Comparison of ENCODE assay signal across 11 cellular contexts in the genomic region with DNA sequence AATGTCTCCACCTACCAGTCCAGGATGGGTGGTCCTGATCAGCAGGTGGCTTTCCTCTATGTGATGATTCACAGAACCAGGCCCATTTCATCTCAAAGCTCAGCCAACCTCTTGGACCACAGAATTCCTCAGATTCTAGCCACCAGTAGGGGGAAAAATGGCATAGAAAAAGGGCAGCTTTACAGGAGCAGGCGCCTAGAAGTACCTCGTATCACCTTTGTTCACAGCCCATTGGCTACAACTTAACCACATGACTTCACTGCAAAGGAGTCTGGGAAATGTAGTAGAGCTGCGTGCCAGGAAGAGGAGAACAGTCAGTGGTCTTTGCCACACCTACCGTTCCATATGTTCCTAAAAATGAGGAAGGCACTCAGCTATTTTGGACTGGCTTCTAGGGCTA.
DNase-seq lines count a peak whose midpoint lies in the region; ATAC-seq, FAIRE-seq and TF ChIP-seq lines count a peak whose summit lies in the region.
"Had no signal": no experiment of that assay in that cellular context is flagged by ENCODE, and none has a peak within 500 bp of the region (broad histone marks: within the 10 kb centered on the region; RNA-seq: fewer than 3 reads in every experiment).

No MANE protein-coding gene starts in this region.

- ATAC-seq in GM18511 (IDR thresholded peaks at IDR 0.05; ENCODE audit: unreplicated experiment) (peak; percentile 59), GM23338 (peak; percentile 98)
- ATAC-seq in activated naive CD8-positive, alpha-beta T cell treated with anti-CD3 and anti-CD28 coated beads, Interleukin-2, amount 50 U/mL, for 24 hours = no peak

- no peak overlapping the region for H3K4ac ChIP-seq in H1 (replicated peaks; ENCODE audit: insufficient read length, low read depth, low read length)

- H2AFZ ChIP-seq in GM23338 = no peak overlapping the region
- no peak overlapping the region for H2AFZ ChIP-seq in H1 (ENCODE audit: low read length)

- POLR2A ChIA-PET in H1 (lab: Charles Lee; ENCODE audit: partially characterized antibody) = interaction anchor here (3.4 kb wide), 1 partner anchor 13 kb away, joined by 19 read pairs; no protein-coding TSS in a partner anchor

- no peak overlapping the region for H2BK120ac ChIP-seq in H1 (replicated peaks; ENCODE audit: low read depth, low read length)

- CTCF ChIA-PET in H1 (lab: Charles Lee; ENCODE audit: partially characterized antibody) = interaction anchor here (0.6 to 2.6 kb wide), 11 partner anchors 9 to 489 kb away, joined by 3 to 21 read pairs (median 4); no protein-coding TSS in a partner anchor

- no peak overlapping the region for H2BK5ac ChIP-seq in H1 (ENCODE audit: low read depth, low read length)

- no peak for TF ChIP-seq EP300 in H1 (IDR thresholded peaks at IDR 0.05; ENCODE audit: borderline replicate concordance in 1 of 2, low read depth in 2 of 2, low read length in 2 of 2)

- H4K5ac ChIP-seq in H1 (ENCODE audit: insufficient read length, low read depth, low read length) = no peak overlapping the region

- H3K27me3 Mint-ChIP-seq in GM23338 (ENCODE audit: insufficient read depth, low read depth, poor library complexity) = peaks cover 2% of the 10 kb centered on the region
- H3K27me3 Mint-ChIP-seq in activated naive CD8-positive, alpha-beta T cell treated with anti-CD3 and anti-CD28 coated beads, Interleukin-2, amount 50 U/mL, for 24 hours = peaks cover 5% of the 10 kb centered on the region

- no peak overlapping the region for H3K9ac ChIP-seq in H1 (replicated peaks in 1 of 4; ENCODE audit: extremely low read depth in 1 of 4, low read depth in 3 of 4, low read length in 3 of 4)

- H4K20me1 ChIP-seq in GM23338 (replicated peaks; ENCODE audit: insufficient read depth) (no peaks in the 10 kb centered on the region), H1 (replicated peaks in 1 of 2; ENCODE audit: control insufficient read depth in 1 of 2, insufficient read depth in 2 of 2, low read length in 2 of 2) (no peaks in the 10 kb centered on the region)

- H3K27me3 ChIP-seq in GM23338 (ENCODE audit: insufficient read depth) (no peaks in the 10 kb centered on the region), H1 (replicated peaks in 1 of 4; ENCODE audit: control insufficient read depth in 3 of 4, extremely low read depth in 1 of 4, insufficient read depth in 3 of 4, low read length in 3 of 4) (no peaks in the 10 kb centered on the region)
- H3K27me3 ChIP-seq: SJCRH30 had no signal

- no peaks in the 10 kb centered on the region for H3K79me1 ChIP-seq in H1 (ENCODE audit: low read depth, low read length)

- TF ChIP-seq CTCF in GM23338 (conservative IDR thresholded peaks at IDR 0.05; ENCODE audit: low read depth in 2 of 2) (peak; percentile 44 to 48), H1 (IDR thresholded peaks at IDR 0.05; ENCODE audit: control extremely low read depth in 1 of 3, insufficient read depth in 1 of 3, low read depth in 1 of 3, low read length in 3 of 3) (peak in 2 of 3 experiments; percentile 36 to 53; a peak in 2 of 4 replicates)

- H4K8ac ChIP-seq in H1 (ENCODE audit: extremely low read depth, insufficient read depth, low read length) = no peak overlapping the region

- no peak overlapping the region for H3K23ac ChIP-seq in H1 (ENCODE audit: insufficient read length)

- H3K4me3 ChIP-seq in GM23338 (no peak overlapping the region), H1 (ENCODE audit: extremely low read depth in 1 of 4, insufficient read depth in 2 of 4, low read depth in 3 of 4, low read length in 4 of 4) (no peak overlapping the region)
- no peak overlapping the region for H3K4me3 ChIP-seq in Jurkat, Clone E6-1 (ENCODE audit: low read length)
- H3K4me3 ChIP-seq: SJCRH30, smooth muscle cell had no signal

- 67% methylated on average over 4 of the region's 4 CpGs; no CpG with 5 or more reads in 1 of the 2 experiments for WGBS in H1 (ENCODE audit: extremely low coverage in 1 of 2, insufficient coverage in 1 of 2, insufficient read length in 1 of 2, insufficient replicate concordance in 2 of 2, low coverage in 1 of 2, low lambda C conversion rate in 2 of 2, missing lambda C conversion rate in 1 of 2), 2 experiments

- no peak for TF ChIP-seq POLR2A in H1 (IDR thresholded peaks at IDR 0.05; ENCODE audit: control extremely low read depth in 1 of 2, low read depth in 2 of 2, low read length in 2 of 2)

- H3K27ac Mint-ChIP-seq in GM23338 = no peak overlapping the region
- no peak overlapping the region for H3K27ac Mint-ChIP-seq in activated naive CD8-positive, alpha-beta T cell treated with anti-CD3 and anti-CD28 coated beads, Interleukin-2, amount 50 U/mL, for 24 hours

- FAIRE-seq in H1 (lab: Jason Lieb, UNC) = peak; percentile 98

- H3K4me2 ChIP-seq in GM23338 (no peak overlapping the region), H1 (ENCODE audit: insufficient read depth in 1 of 2, low read depth in 2 of 2, low read length in 2 of 2) (no peak overlapping the region)
- H3K4me2 ChIP-seq: smooth muscle cell had no signal

- H3K36me3 Mint-ChIP-seq in GM23338 (ENCODE audit: low read depth) = no peaks in the 10 kb centered on the region
- H3K36me3 Mint-ChIP-seq in activated naive CD8-positive, alpha-beta T cell treated with anti-CD3 and anti-CD28 coated beads, Interleukin-2, amount 50 U/mL, for 24 hours (ENCODE audit: low read depth) = no peaks in the 10 kb centered on the region

- H2AK5ac ChIP-seq in H1 (ENCODE audit: low read depth, low read length) = no peak overlapping the region

- H3K18ac ChIP-seq in H1 (ENCODE audit: extremely low read depth, low read length) = no peak overlapping the region

- H3K27ac ChIP-seq in GM23338 (ENCODE audit: low read depth) = 0 out of 2 replicates have a peak overlapping the region, but pooled peaks have one; percentile 0
- H3K27ac ChIP-seq in H1 (ENCODE audit: low read depth, low read length) = no peak overlapping the region
- H3K27ac ChIP-seq: SJCRH30 had no signal

- peak; percentile 14 to 32; a peak in 2 of 4 replicates for TF ChIP-seq RAD21 in H1 (IDR thresholded peaks at IDR 0.05 in 1 of 2, conservative IDR thresholded peaks at IDR 0.05 in 1 of 2; ENCODE audit: low read depth in 2 of 2, low read length in 2 of 2)

- no peaks in the 10 kb centered on the region for H3F3A ChIP-seq in GM23338 (replicated peaks; ENCODE audit: low read depth)

- H3K9me2 ChIP-seq in GM23338 (ENCODE audit: insufficient read depth) = no peaks in the 10 kb centered on the region

- H3K4me1 ChIP-seq in GM23338 (ENCODE audit: insufficient read depth) (peaks cover 20% of the 10 kb centered on the region), H1 (replicated peaks in 1 of 4; ENCODE audit: control insufficient read depth in 3 of 4, insufficient read depth in 4 of 4, low read length in 3 of 4) (peaks cover 0 to 10% (median 3%) of the 10 kb centered on the region in 4 experiments; a peak in 3 of 7 replicates)

- H2BK20ac ChIP-seq in H1 (ENCODE audit: low read length) = no peak overlapping the region

- H3K79me2 ChIP-seq in GM23338 (replicated peaks; ENCODE audit: insufficient read depth) (no peaks in the 10 kb centered on the region), H1 (ENCODE audit: control insufficient read depth in 1 of 2, insufficient read depth in 2 of 2, low read length in 2 of 2) (no peaks in the 10 kb centered on the region)

- no peak overlapping the region for H2BK12ac ChIP-seq in H1 (ENCODE audit: low read depth, low read length)

- no peak overlapping the region for H2BK15ac ChIP-seq in H1 (ENCODE audit: low read length)

- H3K36me3 ChIP-seq in GM23338 (ENCODE audit: insufficient read depth) (no peaks in the 10 kb centered on the region), H1 (ENCODE audit: control insufficient read depth in 2 of 4, insufficient read depth in 4 of 4, low read length in 3 of 4) (no peaks in the 10 kb centered on the region)
- H3K36me3 ChIP-seq: SJCRH30 had no signal

- H3K4me1 Mint-ChIP-seq in GM23338 = peaks cover 26% of the 10 kb centered on the region
- no peaks in the 10 kb centered on the region for H3K4me1 Mint-ChIP-seq in activated naive CD8-positive, alpha-beta T cell treated with anti-CD3 and anti-CD28 coated beads, Interleukin-2, amount 50 U/mL, for 24 hours

- no peaks in the 10 kb centered on the region; a peak in 1 of 4 replicates for H3K9me3 ChIP-seq in H1 (ENCODE audit: insufficient read depth in 2 of 2, low read depth in 1 of 2, low read length in 1 of 2)
- H3K9me3 ChIP-seq: SJCRH30 had no signal

- H3K14ac ChIP-seq in H1 (ENCODE audit: insufficient read length) = no peak overlapping the region

- no peak overlapping the region for H4K91ac ChIP-seq in H1 (replicated peaks; ENCODE audit: insufficient read length, low read length)

- no peaks in the 10 kb centered on the region for H3K9me3 Mint-ChIP-seq in GM23338
- H3K9me3 Mint-ChIP-seq in activated naive CD8-positive, alpha-beta T cell treated with anti-CD3 and anti-CD28 coated beads, Interleukin-2, amount 50 U/mL, for 24 hours = no peaks in the 10 kb centered on the region

- no peaks in the 10 kb centered on the region; the same call in 1 of the 2 replicates for H3K23me2 ChIP-seq in H1 (ENCODE audit: low read depth, low read length)

- H3K4me3 Mint-ChIP-seq in GM23338 = no peak overlapping the region
- H3K4me3 Mint-ChIP-seq in activated naive CD8-positive, alpha-beta T cell treated with anti-CD3 and anti-CD28 coated beads, Interleukin-2, amount 50 U/mL, for 24 hours = no peak overlapping the region

- H3K56ac ChIP-seq in H1 (replicated peaks; ENCODE audit: insufficient read length, low read depth, low read length) = no peak overlapping the region

- DNase-seq in GM23338 (ENCODE audit: low spot score) (peak; percentile 89), H1 (ENCODE audit: low read depth in 1 of 2, low spot score in 2 of 2) (no peak), NCI-H345 treated with DMSO at 0.1 percent for 48 hours (lab: John Stamatoyannopoulos, UW; ENCODE audit: unreplicated experiment) (no peak), mucosa of gallbladder (ENCODE audit: low spot score) (no peak)
- peak; percentile 48 for DNase-seq in Jurkat, Clone E6-1 (ENCODE audit: low read depth, low spot score)
- DNase-seq in stimulated activated CD4-positive, alpha-beta T cell treated with anti-CD3 and anti-CD28 coated beads, Interleukin-15, amount 100 ng/mL, for 24 hours = no peak
- no peak for DNase-seq in activated naive CD8-positive, alpha-beta T cell treated with anti-CD3 and anti-CD28 coated beads, Interleukin-2, amount 50 U/mL, for 24 hours
- DNase-seq: NCI-H1048 had no signal

TF ChIP-seq in GM23338, 12 proteins besides CTCF, POLR2A, EP300 and RAD21 (continues in another document):
- no peak for TF ChIP-seq JUNB (IDR thresholded peaks at IDR 0.05; ENCODE audit: unreplicated experiment)

TF ChIP-seq in H1, 55 proteins besides CTCF, POLR2A, EP300 and RAD21 (continues in another document):
- TF ChIP-seq CBX8 (IDR thresholded peaks at IDR 0.05; ENCODE audit: borderline replicate concordance, low read depth, low read length) (no peak), PHF8 (conservative IDR thresholded peaks at IDR 0.05; ENCODE audit: low read depth, low read length) (no peak), CTBP2 (IDR thresholded peaks at IDR 0.05; ENCODE audit: borderline replicate concordance, insufficient read depth, insufficient read length, low read length) (no peak), JUND (IDR thresholded peaks at IDR 0.05; ENCODE audit: low read length) (peak; percentile 52; the same call in 1 of the 2 replicates), SP1 (IDR thresholded peaks at IDR 0.05; ENCODE audit: low read depth, low read length) (peak; percentile 15; the same call in 1 of the 2 replicates)

Comparison
In these comparisons a context has a peak if more than half of its experiments do, and no peak if none do; other contexts are left out.
1. DNase-seq: peak in GM23338 (single experiment) and Jurkat, Clone E6-1 (single experiment); none in H1 (0 of 2), stimulated activated CD4-positive, alpha-beta T cell treated with anti-CD3 and anti-CD28 coated beads, Interleukin-15, amount 100 ng/mL, for 24 hours (single experiment), NCI-H345 treated with DMSO at 0.1 percent for 48 hours (single experiment), mucosa of gallbladder (single experiment) and activated naive CD8-positive, alpha-beta T cell treated with anti-CD3 and anti-CD28 coated beads, Interleukin-2, amount 50 U/mL, for 24 hours (single experiment).